8 cellular contexts compared by ENCODE assay signal in the genomic region with DNA sequence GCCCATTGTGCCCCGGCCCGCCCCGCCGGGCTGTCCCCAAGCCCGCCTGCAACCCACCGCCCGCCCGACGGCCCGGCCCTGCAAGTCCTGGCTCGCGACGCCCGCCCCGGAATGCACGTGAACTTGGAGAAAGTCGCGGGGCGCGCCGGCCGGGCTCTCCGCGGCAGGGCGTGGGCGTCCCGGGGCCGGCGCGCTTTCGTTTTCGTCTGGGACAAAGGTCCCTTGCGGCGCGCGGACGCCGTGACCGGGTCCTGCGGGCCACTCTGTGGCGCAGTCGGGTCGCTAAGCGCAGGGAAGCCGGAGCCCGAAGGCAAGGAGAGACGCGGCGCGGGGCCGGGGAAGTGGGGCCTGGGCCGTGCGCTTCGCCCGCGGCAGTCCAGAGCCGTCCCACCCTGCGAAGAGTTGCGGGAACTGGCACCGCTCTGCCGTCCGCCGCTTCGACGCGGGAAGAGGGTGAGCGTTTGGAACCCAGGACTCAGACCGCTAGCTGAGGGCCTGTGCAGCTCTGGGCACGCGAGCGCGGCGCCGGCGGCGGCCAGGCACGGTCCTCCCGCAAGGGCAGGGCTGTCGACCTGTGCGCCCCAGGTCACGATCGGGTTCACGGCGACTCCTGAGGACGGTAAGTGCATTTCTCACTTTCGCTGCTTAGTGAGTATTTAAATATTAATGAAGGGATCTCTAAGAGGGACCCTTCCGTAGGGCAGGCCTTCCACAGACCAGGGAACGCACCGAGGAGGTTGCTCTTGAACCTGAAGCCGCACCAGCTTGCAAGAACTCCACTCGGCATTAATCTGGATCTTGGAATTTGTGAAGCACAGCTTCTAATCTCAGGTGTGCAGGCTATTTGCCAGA.
DNase-seq lines count a peak whose midpoint lies in the region; ATAC-seq, FAIRE-seq and TF ChIP-seq lines count a peak whose summit lies in the region.

No MANE protein-coding gene starts in this region.

- H3K4me1 ChIP-seq in kidney (ENCODE audit: control insufficient read depth in 1 of 2, insufficient read depth in 1 of 2, low read depth in 1 of 2, low read length in 2 of 2): peaks cover 30 to 34% of the 10 kb centered on the region in 2 donors

- intact Hi-C loops in kidney (cut with DNase I): no loop called here

- no peak for FAIRE-seq in kidney (lab: Jason Lieb, UNC)

- peaks cover 10% of the 10 kb centered on the region for H3K36me3 Mint-ChIP-seq in brain

- no peaks in the 10 kb centered on the region for H3K27me3 ChIP-seq in AG04450 (ENCODE audit: control insufficient read depth, insufficient read depth, low read length)

- H3K4me1 Mint-ChIP-seq in brain: peaks cover 71% of the 10 kb centered on the region

- H3K9me3 Mint-ChIP-seq in brain: peaks cover 0 to 6% (median 0%) of the 10 kb centered on the region in 5 experiments

- peak overlapping the region; percentile 61 for H3K27ac ChIP-seq in AG04450 (ENCODE audit: low read depth, low read length)
- H3K27ac ChIP-seq in kidney (ENCODE audit: low read depth in 2 of 2, low read length in 2 of 2): peak overlapping the region; percentile 96 to 97

- peaks cover 41% of the 10 kb centered on the region for H3K27me3 Mint-ChIP-seq in brain

- H3K4me3 ChIP-seq in AG04450 (ENCODE audit: low read depth, low read length) (peak overlapping the region; percentile 86), kidney (ENCODE audit: low read length in 2 of 2) (peak overlapping the region; percentile 81 to 90)

- H3K9me3 ChIP-seq in AG04450 (ENCODE audit: control insufficient read depth, insufficient read depth, low read length) (no peaks in the 10 kb centered on the region; the same call in 1 of the 2 replicates), kidney (ENCODE audit: control insufficient read depth in 1 of 2, low read length in 2 of 2) (no peaks in the 10 kb centered on the region)

- TF ChIP-seq CTCF in AG04450 (IDR thresholded peaks at IDR 0.05; ENCODE audit: low read depth, low read length) (no peak), brain (conservative IDR thresholded peaks at IDR 0.05) (no peak), kidney (IDR thresholded peaks at IDR 0.05; ENCODE audit: borderline replicate concordance, extremely low read depth, insufficient read depth) (no peak)

- CTCF ChIA-PET in AG04450 (lab: Charles Lee): interaction anchor here (0.6 to 3.1 kb wide), 4 partner anchors 59 to 607 kb away, joined by 3 to 15 read pairs (median 5); no protein-coding TSS in a partner anchor

- H3K36me3 ChIP-seq in kidney (ENCODE audit: control insufficient read depth in 1 of 2, insufficient read depth in 2 of 2, low read length in 2 of 2): peaks cover 2 to 9% of the 10 kb centered on the region in 2 donors

- peak overlapping the region; percentile 66 to 100 (median 97) for H3K27ac Mint-ChIP-seq in brain

- ATAC-seq in GM21423 (IDR thresholded peaks at IDR 0.05; ENCODE audit: unreplicated experiment) (peak; percentile 22), HG02938 (IDR thresholded peaks at IDR 0.05; ENCODE audit: unreplicated experiment) (no peak)

- DNase-seq in AG04450 (ENCODE audit: low read depth, low spot score) (no peak), RPMI8226 (peak; percentile 77), kidney (peak; percentile 92), H4 (ENCODE audit: low spot score) (no peak)
- DNase-seq in stimulated activated CD4-positive, alpha-beta T cell treated with anti-CD3 and anti-CD28 coated beads, Interleukin-4, amount 100 ng/mL, for 1 hour: peak; percentile 60

- H3K4me3 Mint-ChIP-seq in brain: peak overlapping the region; percentile 90 to 99 (median 95)

- POLR2A ChIA-PET in AG04450 (lab: Yijun Ruan, JAX): interaction anchor here (1.4 to 2.5 kb wide), 3 partner anchors 16 to 66 kb away, joined by 3 to 8 read pairs (median 6); no protein-coding TSS in a partner anchor

- peak overlapping the region; percentile 93 to 97 for H3K9ac ChIP-seq in kidney (ENCODE audit: low read length in 2 of 2)

Comparison
In these comparisons a context has a peak if more than half of its experiments do, and no peak if none do; other contexts are left out.
1. DNase-seq: peak in RPMI8226 (single experiment), kidney (single experiment) and stimulated activated CD4-positive, alpha-beta T cell treated with anti-CD3 and anti-CD28 coated beads, Interleukin-4, amount 100 ng/mL, for 1 hour (single experiment); none in AG04450 (single experiment) and H4 (single experiment).